Comparison of ENCODE assay signal across 10 cellular contexts in the genomic region with DNA sequence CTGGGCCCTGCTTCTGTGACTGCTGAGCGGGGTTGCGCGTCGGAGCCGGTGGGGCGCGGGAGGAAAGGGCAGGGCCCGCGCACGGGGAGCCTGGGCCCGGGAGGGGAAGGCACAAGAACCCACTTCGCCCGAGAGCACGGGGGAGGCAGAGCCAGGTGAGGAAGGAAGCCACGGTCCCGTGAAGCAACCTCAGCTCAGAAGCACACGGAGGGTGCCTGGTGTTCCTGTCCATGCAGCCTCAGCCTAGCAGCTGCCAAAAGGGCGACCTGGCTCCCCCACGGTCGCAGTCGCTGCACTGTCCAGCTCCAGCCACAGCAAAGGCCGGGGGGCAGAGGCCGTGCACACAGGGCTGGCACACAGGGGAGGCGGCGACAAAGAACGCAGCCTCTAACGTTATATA. TPM values are rescaled to one million over a fixed set of nuclear protein-coding genes. Genes with fewer than 3 reads are reported as not detected.
A peak's percentile ranks its signal among the peaks of the same experiment; 100 is the strongest.
DNase-seq lines count a peak whose midpoint lies in the region; ATAC-seq, FAIRE-seq and TF ChIP-seq lines count a peak whose summit lies in the region.
"Had no signal": no experiment of that assay in that cellular context is flagged by ENCODE, and none has a peak within 500 bp of the region (broad histone marks: within the 10 kb centered on the region; RNA-seq: fewer than 3 reads in every experiment).

No MANE protein-coding gene starts in this region.

- DNase-seq in HepG2 (ENCODE audit: low spot score) (no peak), right lobe of liver (no peak), mucosa of descending colon (peak in 2 of 3 donors; percentile 18 to 47), mesenteric fat pad (ENCODE audit: low spot score) (no peak), D721Med (ENCODE audit: insufficient read length, low spot score) (no peak), HPDE6-E6E7 (ENCODE audit: extremely low spot score) (no peak)
- DNase-seq in activated T-helper 1 cell treated with anti-CD3 and anti-CD28 coated beads, Interleukin-12 subunit alpha, Interleukin-12 subunit beta, Interleukin-2, Interleukin-4 antibody, amounts not matched to agents 30 ng/mL and 10 ng/mL and 1 ng/mL, durations not matched to agents 14 hours and 24 hours and 36 hours (ENCODE audit: low spot score), result no peak
- DNase-seq: RPMI8226 had no signal

- 94% methylated on average over 27 of the region's 27 CpGs for WGBS in HepG2 (ENCODE audit: low lambda C conversion rate)
- WGBS in right lobe of liver (ENCODE audit: insufficient coverage, low coverage, low lambda C conversion rate, missing lambda C conversion rate), result 69% methylated on average over 9 of the region's 27 CpGs

- no peaks in the 10 kb centered on the region for H4K20me1 ChIP-seq in HepG2 (ENCODE audit: insufficient read depth, low read length)

- ATAC-seq in HepG2, result no peak
- no peak for ATAC-seq in right lobe of liver
- no peak for ATAC-seq in mucosa of descending colon
- ATAC-seq in GM19324 (IDR thresholded peaks at IDR 0.05; ENCODE audit: low FRiP score, unreplicated experiment), result no peak

- H3K27ac Mint-ChIP-seq in activated T-helper 1 cell treated with anti-CD3 and anti-CD28 coated beads, Interleukin-12 subunit alpha, Interleukin-12 subunit beta, Interleukin-2, Interleukin-4 antibody, amounts not matched to agents 30 ng/mL and 10 ng/mL and 1 ng/mL, durations not matched to agents 14 hours and 24 hours and 36 hours, result peak overlapping the region; percentile 81

- H3K4me3 ChIP-seq in HepG2 (replicated peaks in 1 of 3; ENCODE audit: insufficient read depth in 1 of 3, low read depth in 2 of 3, low read length in 3 of 3) (no peak overlapping the region), right lobe of liver (no peak overlapping the region), mucosa of descending colon (no peak overlapping the region)

- H3K36me3 ChIP-seq in HepG2 (replicated peaks in 1 of 2; ENCODE audit: control insufficient read depth in 1 of 2, insufficient read depth in 2 of 2, low read length in 2 of 2) (peaks cover 7 to 17% of the 10 kb centered on the region in 2 experiments; a peak in 4 of 5 replicates), right lobe of liver (peaks cover 0 to 16% (median 0%) of the 10 kb centered on the region in 4 donors), mucosa of descending colon (ENCODE audit: low read depth) (no peaks in the 10 kb centered on the region)

- H3K27me3 Mint-ChIP-seq in activated T-helper 1 cell treated with anti-CD3 and anti-CD28 coated beads, Interleukin-12 subunit alpha, Interleukin-12 subunit beta, Interleukin-2, Interleukin-4 antibody, amounts not matched to agents 30 ng/mL and 10 ng/mL and 1 ng/mL, durations not matched to agents 14 hours and 24 hours and 36 hours (ENCODE audit: insufficient read depth), result no peaks in the 10 kb centered on the region

- TF ChIP-seq CTCF in HepG2 (CRISPR knock-in tag; IDR thresholded peaks at IDR 0.05) (no peak), right lobe of liver (IDR thresholded peaks at IDR 0.05) (no peak), mucosa of descending colon (IDR thresholded peaks at IDR 0.05) (no peak), D721Med (IDR thresholded peaks at IDR 0.05; ENCODE audit: insufficient read depth, missing control alignments) (no peak)

- in situ Hi-C loops in HepG2 (cut with HindIII; ENCODE audit: extremely low pct_ligation_motif_present, low pct_unique_long_range_greater_than_20kb), result no loop called here

- intact Hi-C loops in HepG2 (cut with micrococcal nuclease; ENCODE audit: unreplicated experiment) (no loop called here), right lobe of liver (cut with DNase I) (loop anchor here in 1 of 2 donors (5.0 kb wide), 1 partner anchor 44 kb away; no protein-coding TSS in a partner anchor), mucosa of descending colon (cut with DNase I, micrococcal nuclease) (no loop called here)
- intact Hi-C loops in activated T-helper 1 cell treated with anti-CD3 and anti-CD28 coated beads, Interleukin-12 subunit alpha, Interleukin-12 subunit beta, Interleukin-2, Interleukin-4 antibody, amounts not matched to agents 30 ng/mL and 10 ng/mL and 1 ng/mL, durations not matched to agents 14 hours and 24 hours and 36 hours (cut with micrococcal nuclease), result no loop called here

- BruUV-seq in HepG2 (replicated peaks; lab: Mats Ljungman, UMichigan), result no TSS peak

- H3K36me3 Mint-ChIP-seq in activated T-helper 1 cell treated with anti-CD3 and anti-CD28 coated beads, Interleukin-12 subunit alpha, Interleukin-12 subunit beta, Interleukin-2, Interleukin-4 antibody, amounts not matched to agents 30 ng/mL and 10 ng/mL and 1 ng/mL, durations not matched to agents 14 hours and 24 hours and 36 hours (ENCODE audit: low read depth), result peaks cover 27% of the 10 kb centered on the region

- no peak overlapping the region for H3K9ac ChIP-seq in HepG2 (ENCODE audit: insufficient read depth, low read depth, low read length)

- no peak for TF ChIP-seq POLR2A in HepG2 (IDR thresholded peaks at IDR 0.05; ENCODE audit: insufficient read depth in 1 of 2, low read depth in 2 of 2, low read length in 2 of 2)
- no peak for TF ChIP-seq POLR2A in right lobe of liver (IDR thresholded peaks at IDR 0.05)

- H3K9me3 ChIP-seq in HepG2 (ENCODE audit: low read length) (no peaks in the 10 kb centered on the region), right lobe of liver (no peaks in the 10 kb centered on the region), mucosa of descending colon (no peaks in the 10 kb centered on the region)

- H3K27ac ChIP-seq in HepG2 (ENCODE audit: extremely low read length, insufficient read depth, low read length), result no peak overlapping the region
- H3K27ac ChIP-seq in right lobe of liver, result no peak overlapping the region

- H3K4me3 Mint-ChIP-seq in activated T-helper 1 cell treated with anti-CD3 and anti-CD28 coated beads, Interleukin-12 subunit alpha, Interleukin-12 subunit beta, Interleukin-2, Interleukin-4 antibody, amounts not matched to agents 30 ng/mL and 10 ng/mL and 1 ng/mL, durations not matched to agents 14 hours and 24 hours and 36 hours, result peak overlapping the region; percentile 69

- no peak for TF ChIP-seq RAD21 in HepG2 (CRISPR knock-in tag; IDR thresholded peaks at IDR 0.05)

- no peak for FAIRE-seq in HepG2 (lab: Jason Lieb, UNC)
- FAIRE-seq in D721Med (lab: Jason Lieb, UNC), result no peak
- FAIRE-seq: bronchial epithelial cell had no signal

- no peak overlapping the region for H2AFZ ChIP-seq in HepG2 (ENCODE audit: low read length)

- no peak for TF ChIP-seq EP300 in HepG2 (IDR thresholded peaks at IDR 0.05; ENCODE audit: low read depth in 2 of 2, low read length in 2 of 2)
- TF ChIP-seq EP300 in HepG2 (CRISPR knock-in tag; IDR thresholded peaks at IDR 0.05; ENCODE audit: borderline replicate concordance), result no peak

- peaks cover 71% of the 10 kb centered on the region for H3K4me1 Mint-ChIP-seq in activated T-helper 1 cell treated with anti-CD3 and anti-CD28 coated beads, Interleukin-12 subunit alpha, Interleukin-12 subunit beta, Interleukin-2, Interleukin-4 antibody, amounts not matched to agents 30 ng/mL and 10 ng/mL and 1 ng/mL, durations not matched to agents 14 hours and 24 hours and 36 hours (ENCODE audit: low read depth)

- peaks cover 49% of the 10 kb centered on the region for H3K4me1 ChIP-seq in HepG2 (ENCODE audit: insufficient read depth, low read length)
- peaks cover 2 to 27% (median 11%) of the 10 kb centered on the region in 4 donors for H3K4me1 ChIP-seq in right lobe of liver
- H3K4me1 ChIP-seq in mucosa of descending colon (ENCODE audit: low read depth), result peaks cover 57% of the 10 kb centered on the region

- no peaks in the 10 kb centered on the region for H3K9me3 Mint-ChIP-seq in activated T-helper 1 cell treated with anti-CD3 and anti-CD28 coated beads, Interleukin-12 subunit alpha, Interleukin-12 subunit beta, Interleukin-2, Interleukin-4 antibody, amounts not matched to agents 30 ng/mL and 10 ng/mL and 1 ng/mL, durations not matched to agents 14 hours and 24 hours and 36 hours

- H3K27me3 ChIP-seq in HepG2 (ENCODE audit: control insufficient read depth in 1 of 2, insufficient read depth in 2 of 2, low read length in 2 of 2) (no peaks in the 10 kb centered on the region), right lobe of liver (no peaks in the 10 kb centered on the region)

- H3K4me2 ChIP-seq in HepG2 (ENCODE audit: low read depth, low read length), result no peak overlapping the region

- CTCF ChIA-PET in HepG2 (lab: Yijun Ruan, JAX; ENCODE audit: low intra/inter-chr PET ratio, low total read pairs), result no interaction called here

- POLR2A ChIA-PET in HepG2 (lab: Yijun Ruan, JAX), result interaction anchor here (1.1 to 3.0 kb wide), 4 partner anchors 19 to 259 kb away, joined by 4 to 23 read pairs (median 6); partner anchors contain the start of genes GPHA2 and SF1

- H3K79me2 ChIP-seq in HepG2 (ENCODE audit: insufficient read depth, low read length), result no peaks in the 10 kb centered on the region

RNA-seq across cellular contexts. Expression of gene CDC42BPG, which starts 9.3 kb away (rescaled TPM):
- total RNA-seq in HepG2 (2016; rRNA removed; fragmentation: Illumina TruSeq; extraction: Trizol) (0.77 and 1.4 TPM in 2 replicates), right lobe of liver (1 to 10 TPM in 1 of 6 experiments, under 1 TPM in 5; 0.63 to 1.1 (median 0.99) TPM), mucosa of descending colon (10 to 100 TPM; 24.3 to 73.1 (median 32.3) TPM), mesenteric fat pad (0.55 TPM)
- total RNA-seq in HepG2 (2016; cell fraction: cytosol; rRNA removed; fragmentation: Illumina TruSeq; extraction: Trizol; ENCODE audit: low read depth), result 0.10 and 0.35 TPM in 2 replicates
- total RNA-seq in HepG2 (2016; cell fraction: insoluble cytoplasmic fraction; rRNA removed; fragmentation: Illumina TruSeq; extraction: Trizol), result 0.42 and 1.4 TPM in 2 replicates
- 0.37 and 0.38 TPM in 2 replicates for total RNA-seq in HepG2 (2016; cell fraction: membrane; rRNA removed; fragmentation: Illumina TruSeq; extraction: Trizol)
- 1.8 and 2.0 TPM in 2 replicates for total RNA-seq in HepG2 (2016; cell fraction: nucleus; rRNA removed; fragmentation: Illumina TruSeq; extraction: Trizol)
- 0.55 and 0.99 TPM in 2 replicates for polyA plus RNA-seq in HepG2 (2011; rRNA removed)
- polyA plus RNA-seq in HepG2 (2011; cell fraction: cytosol; rRNA removed), result 0.34 and 0.54 TPM in 2 replicates
- polyA plus RNA-seq in HepG2 (2011; cell fraction: nucleus; rRNA removed), result 6.3 and 7.3 TPM in 2 replicates
- polyA plus RNA-seq in HepG2 (2012), result 1.2 and 1.3 TPM in 2 replicates
- polyA plus RNA-seq in HepG2 (2016; cell fraction: cytosol; fragmentation: Illumina TruSeq; extraction: Trizol; ENCODE audit: low read depth), result 0.06 and 0.11 TPM in 2 replicates
- polyA plus RNA-seq in HepG2 (2016; cell fraction: insoluble cytoplasmic fraction; fragmentation: Illumina TruSeq; extraction: Trizol; ENCODE audit: low read depth), result 0.63 and 0.75 TPM in 2 replicates
- polyA plus RNA-seq in HepG2 (2016; cell fraction: membrane; fragmentation: Illumina TruSeq; extraction: Trizol; ENCODE audit: low read depth), result 0.24 and 0.70 TPM in 2 replicates
- 4.9 and 5.6 TPM in 2 replicates for polyA plus RNA-seq in HepG2 (2016; cell fraction: nucleus; fragmentation: Illumina TruSeq; extraction: Trizol; ENCODE audit: insufficient read depth, low read depth)
- 1.3 and 2.7 TPM in 2 replicates for polyA minus RNA-seq in HepG2 (2011; rRNA and poly(A)+ RNA removed; ENCODE audit: low replicate concordance)
- 0.59 and 1.6 TPM in 2 replicates for polyA minus RNA-seq in HepG2 (2011; cell fraction: cytosol; rRNA and poly(A)+ RNA removed)
- 1.9 and 4.0 TPM in 2 replicates for polyA minus RNA-seq in HepG2 (2011; cell fraction: nucleus; rRNA and poly(A)+ RNA removed)
- 0.29 and 0.44 TPM in 2 replicates for total RNA-seq in activated T-helper 1 cell treated with anti-CD3 and anti-CD28 coated beads, Interleukin-12 subunit alpha, Interleukin-12 subunit beta, Interleukin-2, Interleukin-4 antibody, amounts not matched to agents 30 ng/mL and 10 ng/mL and 1 ng/mL, durations not matched to agents 14 hours and 24 hours and 36 hours

RNA-seq across cellular contexts. Expression of gene EHD1, which starts 24.7 kb away (rescaled TPM):
- total RNA-seq in HepG2 (2016; rRNA removed; fragmentation: Illumina TruSeq; extraction: Trizol), result 22.0 and 26.6 TPM in 2 replicates
- total RNA-seq in HepG2 (2016; cell fraction: cytosol; rRNA removed; fragmentation: Illumina TruSeq; extraction: Trizol; ENCODE audit: low read depth), result 8.1 and 9.7 TPM in 2 replicates
- 22.9 and 29.1 TPM in 2 replicates for total RNA-seq in HepG2 (2016; cell fraction: insoluble cytoplasmic fraction; rRNA removed; fragmentation: Illumina TruSeq; extraction: Trizol)
- total RNA-seq in HepG2 (2016; cell fraction: membrane; rRNA removed; fragmentation: Illumina TruSeq; extraction: Trizol), result 11.0 and 11.5 TPM in 2 replicates
- total RNA-seq in HepG2 (2016; cell fraction: nucleus; rRNA removed; fragmentation: Illumina TruSeq; extraction: Trizol), result 16.8 and 19.6 TPM in 2 replicates
- polyA plus RNA-seq in HepG2 (2011; rRNA removed), result 23.6 and 29.4 TPM in 2 replicates
- 20.8 and 31.1 TPM in 2 replicates for polyA plus RNA-seq in HepG2 (2011; cell fraction: cytosol; rRNA removed)
- 42.3 and 43.0 TPM in 2 replicates for polyA plus RNA-seq in HepG2 (2011; cell fraction: nucleus; rRNA removed)
- 18.8 and 23.3 TPM in 2 replicates for polyA plus RNA-seq in HepG2 (2012)
- 3.5 and 3.9 TPM in 2 replicates for polyA plus RNA-seq in HepG2 (2016; cell fraction: cytosol; fragmentation: Illumina TruSeq; extraction: Trizol; ENCODE audit: low read depth)
- polyA plus RNA-seq in HepG2 (2016; cell fraction: insoluble cytoplasmic fraction; fragmentation: Illumina TruSeq; extraction: Trizol; ENCODE audit: low read depth), result 29.0 and 35.3 TPM in 2 replicates
- 7.9 and 9.3 TPM in 2 replicates for polyA plus RNA-seq in HepG2 (2016; cell fraction: membrane; fragmentation: Illumina TruSeq; extraction: Trizol; ENCODE audit: low read depth)
- 33.4 and 34.4 TPM in 2 replicates for polyA plus RNA-seq in HepG2 (2016; cell fraction: nucleus; fragmentation: Illumina TruSeq; extraction: Trizol; ENCODE audit: insufficient read depth, low read depth)
- 63.9 and 78.7 TPM in 2 replicates for polyA minus RNA-seq in HepG2 (2011; rRNA and poly(A)+ RNA removed; ENCODE audit: low replicate concordance)
- polyA minus RNA-seq in HepG2 (2011; cell fraction: cytosol; rRNA and poly(A)+ RNA removed), result 21.2 and 28.0 TPM in 2 replicates
- 15.5 and 22.1 TPM in 2 replicates for polyA minus RNA-seq in HepG2 (2011; cell fraction: nucleus; rRNA and poly(A)+ RNA removed)
- total RNA-seq in right lobe of liver, result 10 to 100 TPM; 18.8 to 36.1 (median 26.3) TPM
- 88.0 and 96.9 TPM in 2 replicates for total RNA-seq in activated T-helper 1 cell treated with anti-CD3 and anti-CD28 coated beads, Interleukin-12 subunit alpha, Interleukin-12 subunit beta, Interleukin-2, Interleukin-4 antibody, amounts not matched to agents 30 ng/mL and 10 ng/mL and 1 ng/mL, durations not matched to agents 14 hours and 24 hours and 36 hours
- 10 to 100 TPM; 58.3 to 85.9 (median 81.5) TPM for total RNA-seq in mucosa of descending colon
- 95.0 TPM for total RNA-seq in mesenteric fat pad

RNA-seq across cellular contexts. Expression of gene MEN1, which starts 43.4 kb away (rescaled TPM):
- total RNA-seq in HepG2 (2016; rRNA removed; fragmentation: Illumina TruSeq; extraction: Trizol) (15.3 and 20.5 TPM in 2 replicates), right lobe of liver (10 to 100 TPM; 13.1 to 21.5 (median 17.0) TPM), mucosa of descending colon (10 to 100 TPM; 19.3 to 26.4 (median 21.9) TPM), mesenteric fat pad (18.5 TPM)
- 3.8 and 4.3 TPM in 2 replicates for total RNA-seq in HepG2 (2016; cell fraction: cytosol; rRNA removed; fragmentation: Illumina TruSeq; extraction: Trizol; ENCODE audit: low read depth)
- total RNA-seq in HepG2 (2016; cell fraction: insoluble cytoplasmic fraction; rRNA removed; fragmentation: Illumina TruSeq; extraction: Trizol), result 11.7 and 21.5 TPM in 2 replicates
- 9.8 and 11.2 TPM in 2 replicates for total RNA-seq in HepG2 (2016; cell fraction: membrane; rRNA removed; fragmentation: Illumina TruSeq; extraction: Trizol)
- 16.8 and 17.9 TPM in 2 replicates for total RNA-seq in HepG2 (2016; cell fraction: nucleus; rRNA removed; fragmentation: Illumina TruSeq; extraction: Trizol)
- 27.3 and 30.9 TPM in 2 replicates for polyA plus RNA-seq in HepG2 (2011; rRNA removed)
- 11.1 and 16.7 TPM in 2 replicates for polyA plus RNA-seq in HepG2 (2011; cell fraction: cytosol; rRNA removed)
- polyA plus RNA-seq in HepG2 (2011; cell fraction: nucleus; rRNA removed), result 97.2 and 109 TPM in 2 replicates
- 19.6 and 26.4 TPM in 2 replicates for polyA plus RNA-seq in HepG2 (2012)
- polyA plus RNA-seq in HepG2 (2016; cell fraction: cytosol; fragmentation: Illumina TruSeq; extraction: Trizol; ENCODE audit: low read depth), result 5.0 and 5.9 TPM in 2 replicates
- 24.4 and 31.0 TPM in 2 replicates for polyA plus RNA-seq in HepG2 (2016; cell fraction: insoluble cytoplasmic fraction; fragmentation: Illumina TruSeq; extraction: Trizol; ENCODE audit: low read depth)
- 13.6 and 15.0 TPM in 2 replicates for polyA plus RNA-seq in HepG2 (2016; cell fraction: membrane; fragmentation: Illumina TruSeq; extraction: Trizol; ENCODE audit: low read depth)
- 70.2 and 70.8 TPM in 2 replicates for polyA plus RNA-seq in HepG2 (2016; cell fraction: nucleus; fragmentation: Illumina TruSeq; extraction: Trizol; ENCODE audit: insufficient read depth, low read depth)
- 38.1 and 40.7 TPM in 2 replicates for polyA minus RNA-seq in HepG2 (2011; rRNA and poly(A)+ RNA removed; ENCODE audit: low replicate concordance)
- polyA minus RNA-seq in HepG2 (2011; cell fraction: cytosol; rRNA and poly(A)+ RNA removed), result 14.8 and 15.4 TPM in 2 replicates
- polyA minus RNA-seq in HepG2 (2011; cell fraction: nucleus; rRNA and poly(A)+ RNA removed), result 11.1 and 15.7 TPM in 2 replicates
- 39.6 and 43.8 TPM in 2 replicates for total RNA-seq in activated T-helper 1 cell treated with anti-CD3 and anti-CD28 coated beads, Interleukin-12 subunit alpha, Interleukin-12 subunit beta, Interleukin-2, Interleukin-4 antibody, amounts not matched to agents 30 ng/mL and 10 ng/mL and 1 ng/mL, durations not matched to agents 14 hours and 24 hours and 36 hours

RNA-seq across cellular contexts. Expression of gene MAP4K2, which starts 50.7 kb away (rescaled TPM):
- total RNA-seq in HepG2 (2016; rRNA removed; fragmentation: Illumina TruSeq; extraction: Trizol), result 7.8 and 8.3 TPM in 2 replicates
- 3.5 and 4.1 TPM in 2 replicates for total RNA-seq in HepG2 (2016; cell fraction: cytosol; rRNA removed; fragmentation: Illumina TruSeq; extraction: Trizol; ENCODE audit: low read depth)
- total RNA-seq in HepG2 (2016; cell fraction: insoluble cytoplasmic fraction; rRNA removed; fragmentation: Illumina TruSeq; extraction: Trizol), result 4.8 and 7.6 TPM in 2 replicates
- total RNA-seq in HepG2 (2016; cell fraction: membrane; rRNA removed; fragmentation: Illumina TruSeq; extraction: Trizol), result 10.9 and 11.1 TPM in 2 replicates
- total RNA-seq in HepG2 (2016; cell fraction: nucleus; rRNA removed; fragmentation: Illumina TruSeq; extraction: Trizol), result 6.7 and 7.4 TPM in 2 replicates
- 15.5 and 17.6 TPM in 2 replicates for polyA plus RNA-seq in HepG2 (2011; rRNA removed)
- 7.7 and 11.1 TPM in 2 replicates for polyA plus RNA-seq in HepG2 (2011; cell fraction: cytosol; rRNA removed)
- polyA plus RNA-seq in HepG2 (2011; cell fraction: nucleus; rRNA removed), result 71.3 and 101 TPM in 2 replicates
- 8.7 and 10.1 TPM in 2 replicates for polyA plus RNA-seq in HepG2 (2012)
- 5.1 and 6.2 TPM in 2 replicates for polyA plus RNA-seq in HepG2 (2016; cell fraction: cytosol; fragmentation: Illumina TruSeq; extraction: Trizol; ENCODE audit: low read depth)
- polyA plus RNA-seq in HepG2 (2016; cell fraction: insoluble cytoplasmic fraction; fragmentation: Illumina TruSeq; extraction: Trizol; ENCODE audit: low read depth), result 7.8 and 9.1 TPM in 2 replicates
- polyA plus RNA-seq in HepG2 (2016; cell fraction: membrane; fragmentation: Illumina TruSeq; extraction: Trizol; ENCODE audit: low read depth), result 9.5 and 11.8 TPM in 2 replicates
- polyA plus RNA-seq in HepG2 (2016; cell fraction: nucleus; fragmentation: Illumina TruSeq; extraction: Trizol; ENCODE audit: insufficient read depth, low read depth), result 20.0 and 20.1 TPM in 2 replicates
- 25.9 and 40.8 TPM in 2 replicates for polyA minus RNA-seq in HepG2 (2011; rRNA and poly(A)+ RNA removed; ENCODE audit: low replicate concordance)
- polyA minus RNA-seq in HepG2 (2011; cell fraction: cytosol; rRNA and poly(A)+ RNA removed), result 4.3 and 6.6 TPM in 2 replicates
- polyA minus RNA-seq in HepG2 (2011; cell fraction: nucleus; rRNA and poly(A)+ RNA removed), result 8.7 and 10.9 TPM in 2 replicates
- 10 to 100 TPM in 1 of 6 experiments, 1 to 10 TPM in 5; 3.4 to 14.7 (median 4.8) TPM for total RNA-seq in right lobe of liver
- 70.2 and 70.7 TPM in 2 replicates for total RNA-seq in activated T-helper 1 cell treated with anti-CD3 and anti-CD28 coated beads, Interleukin-12 subunit alpha, Interleukin-12 subunit beta, Interleukin-2, Interleukin-4 antibody, amounts not matched to agents 30 ng/mL and 10 ng/mL and 1 ng/mL, durations not matched to agents 14 hours and 24 hours and 36 hours
- total RNA-seq in mucosa of descending colon, result 10 to 100 TPM in 2 of 3 donors, 1 to 10 TPM in 1; 8.7 to 16.8 (median 14.1) TPM
- 18.2 TPM for total RNA-seq in mesenteric fat pad

Comparison
In these comparisons a context has a peak if more than half of its experiments do, and no peak if none do; other contexts are left out.
1. DNase-seq: peak in mucosa of descending colon (2 of 3); none in HepG2 (single experiment), right lobe of liver (0 of 3), activated T-helper 1 cell treated with anti-CD3 and anti-CD28 coated beads, Interleukin-12 subunit alpha, Interleukin-12 subunit beta, Interleukin-2, Interleukin-4 antibody, amounts not matched to agents 30 ng/mL and 10 ng/mL and 1 ng/mL, durations not matched to agents 14 hours and 24 hours and 36 hours (single experiment), mesenteric fat pad (single experiment), D721Med (single experiment) and HPDE6-E6E7 (single experiment).
2. RNA of gene CDC42BPG, which starts 9.3 kb away (total RNA-seq): 24.3 to 73.1 TPM in mucosa of descending colon; 0.10 to 2.0 TPM in HepG2, 0.63 to 1.1 TPM in right lobe of liver, 0.55 TPM in mesenteric fat pad (single experiment) and 0.29 to 0.44 TPM in activated T-helper 1 cell treated with anti-CD3 and anti-CD28 coated beads, Interleukin-12 subunit alpha, Interleukin-12 subunit beta, Interleukin-2, Interleukin-4 antibody, amounts not matched to agents 30 ng/mL and 10 ng/mL and 1 ng/mL, durations not matched to agents 14 hours and 24 hours and 36 hours; every median in the first group is over 4 times any median in the second.